Comparison of ENCODE assay signal across 14 cellular contexts in genomic region chr12:6434205-6435180, GRCh38. TPM values are rescaled to one million over a fixed set of nuclear protein-coding genes. Genes with fewer than 3 reads are reported as not detected.
DNase-seq lines count a peak whose midpoint lies in the region; ATAC-seq, FAIRE-seq and TF ChIP-seq lines count a peak whose summit lies in the region.
"Had no signal": no experiment of that assay in that cellular context is flagged by ENCODE, and none has a peak within 500 bp of the region (broad histone marks: within the 10 kb centered on the region; RNA-seq: fewer than 3 reads in every experiment).

No MANE protein-coding gene starts in this region.

- FAIRE-seq in GM12878 (lab: Jason Lieb, UNC), result no peak

- SMC1A ChIA-PET in GM12878 (lab: Charles Lee; ENCODE audit: uncharacterized antibody, unreplicated experiment), result interaction anchor here (0.7 to 6.3 kb wide), 7 partner anchors 9 to 105 kb away, joined by 3 to 74 read pairs (median 4); partner anchors contain the start of gene CD27

- POLR2A ChIA-PET in GM12878 (lab: Charles Lee), result interaction anchor here (0.8 to 6.0 kb wide), 7 partner anchors 9 to 100 kb away, joined by 3 to 59 read pairs (median 5); partner anchors contain the start of genes CD27 and TAPBPL

- peaks cover 43% of the 10 kb centered on the region for H3K4me1 Mint-ChIP-seq in T-helper 2 cell treated with Interferon-gamma antibody and Interleukin-4, amounts not matched to agents 5 μg/mL and 100 μg/mL, for 36 hours (ENCODE audit: low read depth)

- intact Hi-C loops in GM12878 (cut with micrococcal nuclease; ENCODE audit: unreplicated experiment), result no loop called here

- peak; percentile 70 for ATAC-seq in GM12878

- peak; percentile 56 for TF ChIP-seq POLR2A in GM12878 (IDR thresholded peaks at IDR 0.05; ENCODE audit: low read depth, low read length)

- H3K36me3 Mint-ChIP-seq in T-helper 2 cell treated with Interferon-gamma antibody and Interleukin-4, amounts not matched to agents 5 μg/mL and 100 μg/mL, for 36 hours (ENCODE audit: low read depth), result no peaks in the 10 kb centered on the region

- H3K79me2 ChIP-seq in GM12878 (ENCODE audit: control insufficient read depth, insufficient read depth, low read length) (no peaks in the 10 kb centered on the region), osteoblast (ENCODE audit: insufficient read depth, low read length) (no peaks in the 10 kb centered on the region)

- H3K4me1 ChIP-seq in GM12878 (ENCODE audit: control insufficient read depth, insufficient read depth, low read length) (peaks cover 52% of the 10 kb centered on the region), osteoblast (ENCODE audit: insufficient read depth, low read length) (peaks cover 19% of the 10 kb centered on the region)

- H3K27ac Mint-ChIP-seq in T-helper 2 cell treated with Interferon-gamma antibody and Interleukin-4, amounts not matched to agents 5 μg/mL and 100 μg/mL, for 36 hours, result peak overlapping the region; percentile 89
- H3K27ac Mint-ChIP-seq: HFFc6 had no signal

- RAD21 ChIA-PET in GM12878 (lab: Charles Lee; ENCODE audit: unreplicated experiment), result interaction anchor here (0.9 to 6.2 kb wide), 4 partner anchors 10 to 112 kb away, joined by 3 to 73 read pairs (median 34); partner anchors contain the start of genes CD27 and VAMP1

- peak overlapping the region; percentile 74 for H3K4me3 Mint-ChIP-seq in T-helper 2 cell treated with Interferon-gamma antibody and Interleukin-4, amounts not matched to agents 5 μg/mL and 100 μg/mL, for 36 hours
- H3K4me3 Mint-ChIP-seq: HFFc6 had no signal

- peak overlapping the region; percentile 57 for H3K9ac ChIP-seq in GM12878 (ENCODE audit: control insufficient read depth, insufficient read depth, low read length)

- TF ChIP-seq CTCF in GM12878 (IDR thresholded peaks at IDR 0.05 in 2 of 3, conservative IDR thresholded peaks at IDR 0.05 in 1 of 3; ENCODE audit: control insufficient read depth in 2 of 3, extremely low read depth in 1 of 3, insufficient read depth in 1 of 3, low read depth in 3 of 3, low read length in 3 of 3) (no peak), osteoblast (IDR thresholded peaks at IDR 0.05; ENCODE audit: extremely low read depth, low read depth, low read length) (no peak)

- H3K9me3 ChIP-seq in GM12878 (replicated peaks; ENCODE audit: control insufficient read depth, insufficient read depth, low read length) (no peaks in the 10 kb centered on the region), osteoblast (ENCODE audit: low read depth, low read length) (no peaks in the 10 kb centered on the region)
- H3K9me3 ChIP-seq: transverse colon had no signal

- H3K4me2 ChIP-seq in GM12878 (ENCODE audit: control insufficient read depth, insufficient read depth), result peak overlapping the region; percentile 83
- no peak overlapping the region for H3K4me2 ChIP-seq in osteoblast (ENCODE audit: insufficient read depth, low read length)

- 85% methylated on average over 15 of the region's 18 CpGs for WGBS in GM12878 (ENCODE audit: insufficient coverage, insufficient replicate concordance, low lambda C conversion rate, missing lambda C conversion rate)

- H3K27me3 ChIP-seq in GM12878 (replicated peaks in 1 of 2; ENCODE audit: control insufficient read depth in 2 of 2, insufficient read depth in 2 of 2, low read length in 1 of 2) (no peaks in the 10 kb centered on the region), osteoblast (ENCODE audit: insufficient read depth, low read length) (no peaks in the 10 kb centered on the region)
- H3K27me3 ChIP-seq: transverse colon had no signal

- in situ Hi-C loops in GM12878 (cut with MboI), result no loop called here

- H3K27me3 Mint-ChIP-seq in T-helper 2 cell treated with Interferon-gamma antibody and Interleukin-4, amounts not matched to agents 5 μg/mL and 100 μg/mL, for 36 hours (ENCODE audit: low read depth), result no peaks in the 10 kb centered on the region

- no TSS peak for BruUV-seq in GM12878 (replicated peaks; lab: Mats Ljungman, UMichigan)

- no peaks in the 10 kb centered on the region for H3K36me3 ChIP-seq in GM12878 (ENCODE audit: control insufficient read depth in 2 of 2, insufficient read depth in 2 of 2, low read length in 1 of 2)
- no peaks in the 10 kb centered on the region for H3K36me3 ChIP-seq in osteoblast (ENCODE audit: insufficient read depth, low read length)
- H3K36me3 ChIP-seq: transverse colon had no signal

- CTCF ChIA-PET in GM12878 (lab: Yijun Ruan, JAX), result interaction anchor here (0.6 to 4.6 kb wide), 11 partner anchors 10 to 122 kb away, joined by 3 to 62 read pairs (median 3); partner anchors contain the start of genes CD27 and TAPBPL

- H3K9me3 Mint-ChIP-seq in T-helper 2 cell treated with Interferon-gamma antibody and Interleukin-4, amounts not matched to agents 5 μg/mL and 100 μg/mL, for 36 hours, result no peaks in the 10 kb centered on the region
- H3K9me3 Mint-ChIP-seq: HFFc6 had no signal

- TF ChIP-seq EP300 in GM12878 (IDR thresholded peaks at IDR 0.05; ENCODE audit: borderline replicate concordance in 1 of 2, control insufficient read depth in 1 of 2, low read depth in 2 of 2, low read length in 2 of 2), result no peak

- H2AFZ ChIP-seq in GM12878 (ENCODE audit: control insufficient read depth, low read depth, low read length), result peak overlapping the region; percentile 83
- H2AFZ ChIP-seq in osteoblast (ENCODE audit: low read length), result no peak overlapping the region

- no peak overlapping the region for H3K4me3 ChIP-seq in GM12878
- no peak overlapping the region for H3K4me3 ChIP-seq in osteoblast (ENCODE audit: insufficient read depth, low read length)
- H3K4me3 ChIP-seq: transverse colon had no signal

- TF ChIP-seq RAD21 in GM12878 (IDR thresholded peaks at IDR 0.05; ENCODE audit: insufficient read depth, low read depth, low read length), result no peak

- H3K27ac ChIP-seq in GM12878 (ENCODE audit: control insufficient read depth, insufficient read depth) (peak overlapping the region; percentile 85), osteoblast (ENCODE audit: low read depth, low read length) (no peak overlapping the region)
- H3K27ac ChIP-seq: transverse colon had no signal

- peak; percentile 77 for DNase-seq in activated CD8-positive, alpha-beta memory T cell treated with anti-CD3 and anti-CD28 coated beads for 24 hours
- no peak for DNase-seq in activated CD8-positive, alpha-beta memory T cell treated with anti-CD3 and anti-CD28 coated beads, Interleukin-2, amount 50 U/mL, for 4 hours
- DNase-seq in T-helper 2 cell treated with Interferon-gamma antibody and Interleukin-4, amounts not matched to agents 5 μg/mL and 100 μg/mL, for 36 hours (ENCODE audit: low spot score), result no peak
- DNase-seq in GM12878 (ENCODE audit: low read depth, low spot score), result no peak
- peak; percentile 36 for DNase-seq in stimulated activated CD4-positive, alpha-beta T cell treated with anti-CD3 and anti-CD28 coated beads, Interleukin-4, amount 100 ng/mL, for 24 hours
- DNase-seq in SHP77 treated with DMSO at 0.1 percent for 48 hours (lab: John Stamatoyannopoulos, UW), result no peak
- DNase-seq in NCI-H446 treated with DMSO at 0.1 percent for 48 hours (lab: John Stamatoyannopoulos, UW), result no peak
- DNase-seq in osteoblast (ENCODE audit: insufficient read length, low spot score, missing footprints), result no peak
- DNase-seq: DMS 273 treated with DMSO at 0.1 percent for 48 hours, HFFc6, KBM-7, NCI-H2029 treated with DMSO at 0.1 percent for 48 hours, transverse colon had no signal

- H4K20me1 ChIP-seq in GM12878 (ENCODE audit: control insufficient read depth, insufficient read depth) (no peaks in the 10 kb centered on the region), osteoblast (ENCODE audit: insufficient read depth, low read length) (no peaks in the 10 kb centered on the region)

RNA-seq across cellular contexts. Expression of gene CD27, which starts 10.3 kb away (rescaled TPM):
- 30.2 TPM in 2 replicates for total RNA-seq in GM12878 (2013; cell fraction: nucleolus; rRNA removed)
- total RNA-seq in GM12878 (2014; rRNA removed) (164 and 184 TPM in 2 replicates), GM12878 (2014; rRNA removed; fragmentation: Illumina TruSeq; extraction: Trizol) (66.8 and 66.9 TPM in 2 replicates), GM12878 (2021) (116 and 117 TPM in 2 replicates), osteoblast (not detected in 2 replicates)
- 81.7 TPM for polyA plus RNA-seq in GM12878 (2011; ENCODE audit: low read depth)
- polyA plus RNA-seq in GM12878 (2011; rRNA removed) (14.7 and 32.0 TPM in 2 replicates), GM12878 (2014; fragmentation: Illumina TruSeq; extraction: Trizol) (24.2 and 96.1 TPM in 2 replicates), GM12878 (2014; fragmentation: Nextera tagmentation; extraction: Ambion mirVana) (10 to 100 TPM in 1 of 2 experiments, 1 to 10 TPM in 1; 4.9 to 15.0 TPM), GM12878 (2014; rRNA removed) (140 and 158 TPM in 2 replicates), GM12878 (2016; fragmentation: Nextera tagmentation; extraction: Ambion mirVana) (100 to 1,000 TPM; 127 to 135 TPM)
- polyA plus RNA-seq in GM12878 (2011; cell fraction: cytosol; rRNA removed), result 51.3 and 56.6 TPM in 2 replicates
- 21.4 TPM in 2 replicates for polyA plus RNA-seq in GM12878 (2011; cell fraction: nucleus; rRNA removed)
- 142 and 178 TPM in 2 replicates for polyA plus RNA-seq in GM12878 (2012)
- polyA minus RNA-seq in GM12878 (2011; rRNA and poly(A)+ RNA removed), result 24.5 and 40.9 TPM in 2 replicates
- 11.7 and 13.5 TPM in 2 replicates for polyA minus RNA-seq in GM12878 (2011; cell fraction: cytosol; rRNA and poly(A)+ RNA removed)
- 8.7 and 10.6 TPM in 2 replicates for polyA minus RNA-seq in GM12878 (2011; cell fraction: nucleus; rRNA and poly(A)+ RNA removed)
- total RNA-seq: A172 had no signal

RNA-seq across cellular contexts. Expression of gene TAPBPL, which starts 17.3 kb away (rescaled TPM):
- 134 and 138 TPM in 2 replicates for total RNA-seq in GM12878 (2013; cell fraction: nucleolus; rRNA removed)
- total RNA-seq in GM12878 (2014; rRNA removed) (39.1 and 40.4 TPM in 2 replicates), GM12878 (2014; rRNA removed; fragmentation: Illumina TruSeq; extraction: Trizol) (24.7 and 25.0 TPM in 2 replicates), GM12878 (2021) (26.4 and 29.0 TPM in 2 replicates), osteoblast (11.8 and 13.8 TPM in 2 replicates)
- 11.0 TPM for polyA plus RNA-seq in GM12878 (2011; ENCODE audit: low read depth)
- polyA plus RNA-seq in GM12878 (2011; rRNA removed) (28.5 and 45.0 TPM in 2 replicates), GM12878 (2014; fragmentation: Illumina TruSeq; extraction: Trizol) (13.0 and 26.4 TPM in 2 replicates), GM12878 (2014; fragmentation: Nextera tagmentation; extraction: Ambion mirVana) (10 to 100 TPM; 12.4 to 20.9 TPM), GM12878 (2014; rRNA removed) (40.4 and 43.1 TPM in 2 replicates), GM12878 (2016; fragmentation: Nextera tagmentation; extraction: Ambion mirVana) (10 to 100 TPM; 33.3 to 39.9 TPM)
- polyA plus RNA-seq in GM12878 (2011; cell fraction: cytosol; rRNA removed), result 58.4 and 72.0 TPM in 2 replicates
- polyA plus RNA-seq in GM12878 (2011; cell fraction: nucleus; rRNA removed), result 125 and 140 TPM in 2 replicates
- 28.1 and 29.4 TPM in 2 replicates for polyA plus RNA-seq in GM12878 (2012)
- polyA minus RNA-seq in GM12878 (2011; rRNA and poly(A)+ RNA removed), result 33.4 and 60.3 TPM in 2 replicates
- polyA minus RNA-seq in GM12878 (2011; cell fraction: cytosol; rRNA and poly(A)+ RNA removed), result 11.2 and 13.9 TPM in 2 replicates
- 36.0 and 56.5 TPM in 2 replicates for polyA minus RNA-seq in GM12878 (2011; cell fraction: nucleus; rRNA and poly(A)+ RNA removed)

RNA-seq across cellular contexts. Expression of gene VAMP1, which starts 36.0 kb away (rescaled TPM):
- total RNA-seq in GM12878 (2013; cell fraction: nucleolus; rRNA removed), result 46.0 and 47.7 TPM in 2 replicates
- total RNA-seq in GM12878 (2014; rRNA removed) (28.9 and 31.5 TPM in 2 replicates), GM12878 (2014; rRNA removed; fragmentation: Illumina TruSeq; extraction: Trizol) (14.8 and 16.6 TPM in 2 replicates), GM12878 (2021) (26.0 and 26.2 TPM in 2 replicates), osteoblast (6.5 and 9.1 TPM in 2 replicates)
- 23.5 TPM for polyA plus RNA-seq in GM12878 (2011; ENCODE audit: low read depth)
- polyA plus RNA-seq in GM12878 (2011; rRNA removed) (37.1 and 41.3 TPM in 2 replicates), GM12878 (2014; fragmentation: Illumina TruSeq; extraction: Trizol) (32.3 and 36.1 TPM in 2 replicates), GM12878 (2014; fragmentation: Nextera tagmentation; extraction: Ambion mirVana) (1 to 10 TPM; 4.8 to 8.8 TPM), GM12878 (2014; rRNA removed) (121 and 123 TPM in 2 replicates), GM12878 (2016; fragmentation: Nextera tagmentation; extraction: Ambion mirVana) (10 to 100 TPM; 25.9 to 28.9 TPM)
- polyA plus RNA-seq in GM12878 (2011; cell fraction: cytosol; rRNA removed), result 43.5 and 45.8 TPM in 2 replicates
- polyA plus RNA-seq in GM12878 (2011; cell fraction: nucleus; rRNA removed), result 155 and 209 TPM in 2 replicates
- 33.3 and 39.4 TPM in 2 replicates for polyA plus RNA-seq in GM12878 (2012)
- polyA minus RNA-seq in GM12878 (2011; rRNA and poly(A)+ RNA removed), result 15.5 and 19.4 TPM in 2 replicates
- polyA minus RNA-seq in GM12878 (2011; cell fraction: cytosol; rRNA and poly(A)+ RNA removed), result 8.6 and 14.3 TPM in 2 replicates
- 19.2 and 24.9 TPM in 2 replicates for polyA minus RNA-seq in GM12878 (2011; cell fraction: nucleus; rRNA and poly(A)+ RNA removed)

RNA-seq across cellular contexts. Expression of gene LTBR, which starts 50.5 kb away (rescaled TPM):
- total RNA-seq in GM12878 (2013; cell fraction: nucleolus; rRNA removed), result not detected in 2 replicates
- not detected in 2 replicates for total RNA-seq in GM12878 (2014; rRNA removed)
- total RNA-seq in GM12878 (2014; rRNA removed; fragmentation: Illumina TruSeq; extraction: Trizol), result not detected in 2 replicates
- total RNA-seq in GM12878 (2021), result 0.44 and 0.45 TPM in 2 replicates
- not detected for polyA plus RNA-seq in GM12878 (2011; ENCODE audit: low read depth)
- polyA plus RNA-seq in GM12878 (2011; rRNA removed), result not detected in 2 replicates
- polyA plus RNA-seq in GM12878 (2011; cell fraction: cytosol; rRNA removed), result not detected in 2 replicates
- polyA plus RNA-seq in GM12878 (2011; cell fraction: nucleus; rRNA removed), result 0.07 TPM in 1 of 2 replicates, not detected in the other
- 0.23 and 0.31 TPM in 2 replicates for polyA plus RNA-seq in GM12878 (2012)
- polyA plus RNA-seq in GM12878 (2014; fragmentation: Illumina TruSeq; extraction: Trizol), result not detected in 2 replicates
- not detected for polyA plus RNA-seq in GM12878 (2014; fragmentation: Nextera tagmentation; extraction: Ambion mirVana)
- polyA plus RNA-seq in GM12878 (2014; rRNA removed), result not detected in 2 replicates
- polyA plus RNA-seq in GM12878 (2016; fragmentation: Nextera tagmentation; extraction: Ambion mirVana), result under 1 TPM in 1 of 2 experiments, not detected in 1; 0.24 TPM
- not detected in 2 replicates for polyA minus RNA-seq in GM12878 (2011; rRNA and poly(A)+ RNA removed)
- polyA minus RNA-seq in GM12878 (2011; cell fraction: cytosol; rRNA and poly(A)+ RNA removed), result 0.94 and 4.8 TPM in 2 replicates
- polyA minus RNA-seq in GM12878 (2011; cell fraction: nucleus; rRNA and poly(A)+ RNA removed), result 0.48 and 2.2 TPM in 2 replicates
- total RNA-seq in osteoblast, result 110 and 121 TPM in 2 replicates
- total RNA-seq: A172 had no signal

RNA-seq across cellular contexts. Expression of gene MRPL51, which starts 58.6 kb away (rescaled TPM):
- total RNA-seq in GM12878 (2013; cell fraction: nucleolus; rRNA removed), result 9.8 and 10.5 TPM in 2 replicates
- 137 and 175 TPM in 2 replicates for total RNA-seq in GM12878 (2014; rRNA removed)
- 254 and 259 TPM in 2 replicates for total RNA-seq in GM12878 (2014; rRNA removed; fragmentation: Illumina TruSeq; extraction: Trizol)
- 275 and 276 TPM in 2 replicates for total RNA-seq in GM12878 (2021)
- polyA plus RNA-seq in GM12878 (2011; ENCODE audit: low read depth), result 71.7 TPM
- polyA plus RNA-seq in GM12878 (2011; rRNA removed), result 159 and 252 TPM in 2 replicates
- 119 and 123 TPM in 2 replicates for polyA plus RNA-seq in GM12878 (2011; cell fraction: cytosol; rRNA removed)
- polyA plus RNA-seq in GM12878 (2011; cell fraction: nucleus; rRNA removed), result 64.4 and 67.0 TPM in 2 replicates
- 159 and 228 TPM in 2 replicates for polyA plus RNA-seq in GM12878 (2012)
- polyA plus RNA-seq in GM12878 (2014; fragmentation: Illumina TruSeq; extraction: Trizol), result 241 and 255 TPM in 2 replicates
- 1,000 to 10,000 TPM in 1 of 2 experiments, 100 to 1,000 TPM in 1; 908 to 1,202 TPM for polyA plus RNA-seq in GM12878 (2014; fragmentation: Nextera tagmentation; extraction: Ambion mirVana)
- polyA plus RNA-seq in GM12878 (2014; rRNA removed), result 167 and 183 TPM in 2 replicates
- polyA plus RNA-seq in GM12878 (2016; fragmentation: Nextera tagmentation; extraction: Ambion mirVana), result 100 to 1,000 TPM; 583 to 588 TPM
- polyA minus RNA-seq in GM12878 (2011; rRNA and poly(A)+ RNA removed), result 29.2 and 48.2 TPM in 2 replicates
- polyA minus RNA-seq in GM12878 (2011; cell fraction: cytosol; rRNA and poly(A)+ RNA removed), result 18.4 and 20.6 TPM in 2 replicates
- polyA minus RNA-seq in GM12878 (2011; cell fraction: nucleus; rRNA and poly(A)+ RNA removed), result 15.7 and 20.9 TPM in 2 replicates
- total RNA-seq in osteoblast, result 58.3 and 68.8 TPM in 2 replicates

Comparison
In these comparisons a context has a peak if more than half of its experiments do, and no peak if none do; other contexts are left out.
1. DNase-seq: peak in activated CD8-positive, alpha-beta memory T cell treated with anti-CD3 and anti-CD28 coated beads for 24 hours (single experiment) and stimulated activated CD4-positive, alpha-beta T cell treated with anti-CD3 and anti-CD28 coated beads, Interleukin-4, amount 100 ng/mL, for 24 hours (single experiment); none in activated CD8-positive, alpha-beta memory T cell treated with anti-CD3 and anti-CD28 coated beads, Interleukin-2, amount 50 U/mL, for 4 hours (single experiment), T-helper 2 cell treated with Interferon-gamma antibody and Interleukin-4, amounts not matched to agents 5 μg/mL and 100 μg/mL, for 36 hours (single experiment), GM12878 (single experiment), SHP77 treated with DMSO at 0.1 percent for 48 hours (single experiment), NCI-H446 treated with DMSO at 0.1 percent for 48 hours (single experiment) and osteoblast (single experiment).
2. RNA of gene CD27, which starts 10.3 kb away (total RNA-seq): 30.2 to 184 TPM in GM12878; not detected in osteoblast; every median in the first group is over 10 times any median in the second.